8 cellular contexts compared by ENCODE assay signal in genomic region chr3:187367561-187368103, GRCh38. TPM values are rescaled to one million over a fixed set of nuclear protein-coding genes. Genes with fewer than 3 reads are reported as not detected.
DNase-seq lines count a peak whose midpoint lies in the region; ATAC-seq, FAIRE-seq and TF ChIP-seq lines count a peak whose summit lies in the region.
"Had no signal": no experiment of that assay in that cellular context is flagged by ENCODE, and none has a peak within 500 bp of the region (broad histone marks: within the 10 kb centered on the region; RNA-seq: fewer than 3 reads in every experiment).

No MANE protein-coding gene starts in this region.

- H3K36me3 ChIP-seq in liver (ENCODE audit: control insufficient read depth in 4 of 4, insufficient read depth in 3 of 4, low read depth in 1 of 4, low read length in 3 of 4), result peaks cover 0 to 14% (median 9%) of the 10 kb centered on the region in 4 donors
- peaks cover 5% of the 10 kb centered on the region for H3K36me3 ChIP-seq in thymus (ENCODE audit: control insufficient read depth, insufficient read depth)

- DNase-seq in activated naive CD4-positive, alpha-beta T cell treated with anti-CD3 and anti-CD28 coated beads, Interleukin-2, amount 50 U/mL, for 16 hours, result peak; percentile 10
- DNase-seq in cerebellar cortex (ENCODE audit: low spot score) (no peak), germinal center (ENCODE audit: low spot score) (no peak), HTR-8/SVneo (ENCODE audit: insufficient read length, low spot score) (no peak)
- DNase-seq: NCI-H526 treated with DMSO at 0.1 percent for 48 hours had no signal

- TF ChIP-seq RAD21 in liver (IDR thresholded peaks at IDR 0.05), result no peak

- H3K4me1 ChIP-seq in liver (ENCODE audit: control insufficient read depth in 4 of 4, insufficient read depth in 4 of 4, low read length in 3 of 4), result peaks cover 2 to 21% (median 10%) of the 10 kb centered on the region in 4 donors
- H3K4me1 ChIP-seq in thymus (ENCODE audit: control insufficient read depth, insufficient read depth, low read length), result peaks cover 8% of the 10 kb centered on the region

- FAIRE-seq in HTR-8/SVneo (lab: Jason Lieb, UNC), result no peak

- H3K27me3 ChIP-seq in liver (ENCODE audit: control insufficient read depth in 4 of 4, insufficient read depth in 4 of 4, low read length in 3 of 4) (no peaks in the 10 kb centered on the region), thymus (ENCODE audit: control insufficient read depth, insufficient read depth) (no peaks in the 10 kb centered on the region)

- no peaks in the 10 kb centered on the region for H3K9me3 ChIP-seq in liver (ENCODE audit: control insufficient read depth in 4 of 4, low read length in 3 of 4)
- no peaks in the 10 kb centered on the region for H3K9me3 ChIP-seq in thymus (ENCODE audit: control insufficient read depth)

- TF ChIP-seq CTCF in liver (IDR thresholded peaks at IDR 0.05; ENCODE audit: low read depth, low read length, missing input control), result no peak

- peak overlapping the region; percentile 98 to 100 for H3K9ac ChIP-seq in liver (ENCODE audit: low read depth in 1 of 2, low read length in 2 of 2)

- 90% methylated on average over 29 of the region's 29 CpGs for WGBS in liver
- 96% methylated on average over 29 of the region's 29 CpGs for WGBS in thymus

- peak; percentile 1 for ATAC-seq in HG03460 (IDR thresholded peaks at IDR 0.05; ENCODE audit: unreplicated experiment)

- peak overlapping the region in 1 of 3 donors; percentile 42 for H3K4me3 ChIP-seq in liver (ENCODE audit: low read depth in 1 of 3, low read length in 3 of 3)
- H3K4me3 ChIP-seq in thymus (ENCODE audit: low read length), result peak overlapping the region; percentile 79

- H3K27ac ChIP-seq in liver (ENCODE audit: low read depth in 1 of 2, low read length in 2 of 2) (peak overlapping the region; percentile 94 to 95), thymus (ENCODE audit: low read depth) (peak overlapping the region; percentile 92)

TF ChIP-seq in liver, 16 proteins besides CTCF, POLR2A, EP300 and RAD21:
- TF ChIP-seq HNF4A (conservative IDR thresholded peaks at IDR 0.05), result no peak
- no peak for TF ChIP-seq GABPA (IDR thresholded peaks at IDR 0.05 in 1 of 2, conservative IDR thresholded peaks at IDR 0.05 in 1 of 2)
- TF ChIP-seq FOXA2 (IDR thresholded peaks at IDR 0.05), result no peak
- TF ChIP-seq YY1 (IDR thresholded peaks at IDR 0.05), result no peak
- no peak for TF ChIP-seq NR2F2 (IDR thresholded peaks at IDR 0.05)
- TF ChIP-seq SP1 (IDR thresholded peaks at IDR 0.05), result no peak
- TF ChIP-seq, protein P1, sequence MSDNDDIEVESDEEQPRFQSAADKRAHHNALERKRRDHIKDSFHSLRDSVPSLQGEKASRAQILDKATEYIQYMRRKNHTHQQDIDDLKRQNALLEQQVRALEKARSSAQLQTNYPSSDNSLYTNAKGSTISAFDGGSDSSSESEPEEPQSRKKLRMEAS (IDR thresholded peaks at IDR 0.05), result no peak

RNA-seq across cellular contexts. Expression of gene RTP4, which starts 0.6 kb away (rescaled TPM):
- total RNA-seq in liver, result 1 to 10 TPM in 1 of 2 donors, under 1 TPM in 1; 0.93 to 1.8 TPM
- polyA plus RNA-seq in liver, result 1 to 10 TPM; 2.3 to 3.4 TPM
- 12.9 TPM for polyA plus RNA-seq in thymus
